ENCODE assay signal across 1 cellular context in the genomic region with DNA sequence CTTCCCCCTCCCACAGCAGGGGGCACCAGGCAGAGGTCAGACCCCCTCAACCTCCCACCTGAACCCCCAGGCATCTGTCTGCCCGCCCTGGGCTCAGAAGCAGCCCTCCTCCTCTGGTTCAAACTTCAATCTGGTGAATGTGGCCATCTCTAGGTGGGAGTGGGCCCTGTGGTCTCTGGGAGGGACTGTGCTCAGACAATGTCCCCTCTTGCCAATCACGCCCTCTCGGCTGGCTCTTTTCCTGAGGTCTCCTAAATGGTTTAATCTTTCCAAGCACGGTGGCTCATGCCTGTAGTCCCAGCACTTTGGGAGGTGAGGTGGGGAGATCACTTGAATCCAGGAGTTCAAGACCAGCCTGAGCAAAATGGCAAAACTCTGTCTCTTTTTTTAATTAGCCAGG.
TF ChIP-seq lines count a peak whose summit lies in the region.

No MANE protein-coding gene starts in this region.

TF ChIP-seq in SK-N-SH treated with all-trans-retinoic acid at 6 μM for 48 hours, 23 proteins besides CTCF, POLR2A, EP300 and RAD21 (continued from another document):
- TF ChIP-seq, protein P1, sequence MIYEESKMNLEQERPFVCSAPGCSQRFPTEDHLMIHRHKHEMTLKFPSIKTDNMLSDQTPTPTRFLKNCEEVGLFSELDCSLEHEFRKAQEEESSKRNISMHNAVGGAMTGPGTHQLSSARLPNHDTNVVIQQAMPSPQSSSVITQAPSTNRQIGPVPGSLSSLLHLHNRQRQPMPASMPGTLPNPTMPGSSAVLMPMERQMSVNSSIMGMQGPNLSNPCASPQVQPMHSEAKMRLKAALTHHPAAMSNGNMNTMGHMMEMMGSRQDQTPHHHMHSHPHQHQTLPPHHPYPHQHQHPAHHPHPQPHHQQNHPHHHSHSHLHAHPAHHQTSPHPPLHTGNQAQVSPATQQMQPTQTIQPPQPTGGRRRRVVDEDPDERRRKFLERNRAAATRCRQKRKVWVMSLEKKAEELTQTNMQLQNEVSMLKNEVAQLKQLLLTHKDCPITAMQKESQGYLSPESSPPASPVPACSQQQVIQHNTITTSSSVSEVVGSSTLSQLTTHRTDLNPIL (CRISPR knock-in tag; IDR thresholded peaks at IDR 0.05; ENCODE audit: low read depth): no peak
- TF ChIP-seq ZNF8 (CRISPR knock-in tag; IDR thresholded peaks at IDR 0.05) (no peak), ZFP30 (CRISPR knock-in tag; IDR thresholded peaks at IDR 0.05) (no peak), GLIS3 (CRISPR knock-in tag; IDR thresholded peaks at IDR 0.05) (no peak), OSR1 (CRISPR knock-in tag; IDR thresholded peaks at IDR 0.05) (no peak), ZFP3 (CRISPR knock-in tag; IDR thresholded peaks at IDR 0.05) (no peak), CSDC2 (CRISPR knock-in tag; IDR thresholded peaks at IDR 0.05) (no peak)
- TF ChIP-seq, protein P2, sequence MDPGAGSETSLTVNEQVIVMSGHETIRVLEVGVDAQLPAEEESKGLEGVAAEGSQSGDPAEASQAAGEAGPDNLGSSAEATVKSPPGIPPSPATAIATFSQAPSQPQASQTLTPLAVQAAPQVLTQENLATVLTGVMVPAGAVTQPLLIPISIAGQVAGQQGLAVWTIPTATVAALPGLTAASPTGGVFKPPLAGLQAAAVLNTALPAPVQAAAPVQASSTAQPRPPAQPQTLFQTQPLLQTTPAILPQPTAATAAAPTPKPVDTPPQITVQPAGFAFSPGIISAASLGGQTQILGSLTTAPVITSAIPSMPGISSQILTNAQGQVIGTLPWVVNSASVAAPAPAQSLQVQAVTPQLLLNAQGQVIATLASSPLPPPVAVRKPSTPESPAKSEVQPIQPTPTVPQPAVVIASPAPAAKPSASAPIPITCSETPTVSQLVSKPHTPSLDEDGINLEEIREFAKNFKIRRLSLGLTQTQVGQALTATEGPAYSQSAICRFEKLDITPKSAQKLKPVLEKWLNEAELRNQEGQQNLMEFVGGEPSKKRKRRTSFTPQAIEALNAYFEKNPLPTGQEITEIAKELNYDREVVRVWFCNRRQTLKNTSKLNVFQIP (CRISPR knock-in tag; IDR thresholded peaks at IDR 0.05; ENCODE audit: borderline replicate concordance, low read depth): no peak
- TF ChIP-seq, protein P3, sequence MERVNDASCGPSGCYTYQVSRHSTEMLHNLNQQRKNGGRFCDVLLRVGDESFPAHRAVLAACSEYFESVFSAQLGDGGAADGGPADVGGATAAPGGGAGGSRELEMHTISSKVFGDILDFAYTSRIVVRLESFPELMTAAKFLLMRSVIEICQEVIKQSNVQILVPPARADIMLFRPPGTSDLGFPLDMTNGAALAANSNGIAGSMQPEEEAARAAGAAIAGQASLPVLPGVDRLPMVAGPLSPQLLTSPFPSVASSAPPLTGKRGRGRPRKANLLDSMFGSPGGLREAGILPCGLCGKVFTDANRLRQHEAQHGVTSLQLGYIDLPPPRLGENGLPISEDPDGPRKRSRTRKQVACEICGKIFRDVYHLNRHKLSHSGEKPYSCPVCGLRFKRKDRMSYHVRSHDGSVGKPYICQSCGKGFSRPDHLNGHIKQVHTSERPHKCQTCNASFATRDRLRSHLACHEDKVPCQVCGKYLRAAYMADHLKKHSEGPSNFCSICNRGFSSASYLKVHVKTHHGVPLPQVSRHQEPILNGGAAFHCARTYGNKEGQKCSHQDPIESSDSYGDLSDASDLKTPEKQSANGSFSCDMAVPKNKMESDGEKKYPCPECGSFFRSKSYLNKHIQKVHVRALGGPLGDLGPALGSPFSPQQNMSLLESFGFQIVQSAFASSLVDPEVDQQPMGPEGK (CRISPR knock-in tag; IDR thresholded peaks at IDR 0.05; ENCODE audit: borderline replicate concordance): no peak
